ENCODE assay signal across 32 cellular contexts in the genomic region with DNA sequence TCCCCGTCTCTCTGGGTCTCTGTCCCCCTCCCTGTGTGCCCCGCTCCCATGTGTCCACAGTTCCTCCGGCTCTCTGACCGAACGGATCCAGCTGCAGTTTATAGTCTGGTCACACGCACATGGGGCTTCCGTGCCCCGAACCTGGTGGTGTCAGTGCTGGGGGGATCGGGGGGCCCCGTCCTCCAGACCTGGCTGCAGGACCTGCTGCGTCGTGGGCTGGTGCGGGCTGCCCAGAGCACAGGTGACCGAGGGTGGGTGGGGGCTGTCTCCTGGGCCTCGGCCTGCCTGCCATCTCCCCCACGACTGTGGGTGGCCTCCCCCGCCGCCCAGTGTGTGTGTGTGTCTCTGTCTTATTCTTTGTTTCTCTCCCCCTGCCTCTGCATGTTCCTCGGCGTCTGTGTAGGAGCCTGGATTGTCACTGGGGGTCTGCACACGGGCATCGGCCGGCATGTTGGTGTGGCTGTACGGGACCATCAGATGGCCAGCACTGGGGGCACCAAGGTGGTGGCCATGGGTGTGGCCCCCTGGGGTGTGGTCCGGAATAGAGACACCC. TPM values are rescaled to one million over a fixed set of nuclear protein-coding genes. Genes with fewer than 3 reads are reported as not detected.
"Had no signal": no experiment of that assay in that cellular context is flagged by ENCODE, and none has a peak within 500 bp of the region (broad histone marks: within the 10 kb centered on the region; RNA-seq: fewer than 3 reads in every experiment).

No MANE protein-coding gene starts in this region.

- H3K27me3 ChIP-seq: gastroesophageal sphincter, upper lobe of left lung, vagina had no signal

- H3K79me2 ChIP-seq: hepatocyte had no signal

- H2AFZ ChIP-seq: hepatocyte had no signal

- DNase-seq: activated CD4-positive, alpha-beta T cell treated with anti-CD3 and anti-CD28 coated beads, Interleukin-2, amount 10 ng/mL, durations not matched to agents 24 days and 14 days; activated CD4-positive, CD25-positive, alpha-beta regulatory T cell treated with anti-CD3 and anti-CD28 coated beads, Interleukin-2, amount 50 U/mL, for 72 hours; activated CD8-positive, alpha-beta T cell treated with anti-CD3 and anti-CD28 coated beads for 36 hours; activated naive CD4-positive, alpha-beta T cell; activated T-cell treated with anti-CD3 and anti-CD28 coated beads, Interleukin-2, amount 50 U/mL, for 48 hours; cerebellar nuclear complex; dorsolateral prefrontal cortex; effector memory CD4-positive, alpha-beta T cell; erythroblast; islet precursor cell; left cardiac atrium; natural killer cell; retina; stimulated activated CD4-positive, alpha-beta T cell treated with anti-CD3 and anti-CD28 coated beads, Interleukin-12 subunit alpha, Interleukin-12 subunit beta, amount 100 ng/mL, for 4 hours; stimulated activated CD4-positive, alpha-beta T cell treated with anti-CD3 and anti-CD28 coated beads, Interleukin-4, amount 100 ng/mL, for 1 hour; stimulated activated naive CD8-positive, alpha-beta T cell treated with anti-CD3 and anti-CD28 coated beads, Interleukin-15, amount 100 ng/mL, for 72 hours; substantia nigra; T-helper 17 cell; T1000; upper lobe of left lung had no signal

- ATAC-seq: activated CD8-positive, alpha-beta T cell treated with anti-CD3 and anti-CD28 coated beads for 36 hours; activated naive CD4-positive, alpha-beta T cell treated with anti-CD3 and anti-CD28 coated beads, Interleukin-2, amount 50 U/mL, for 72 hours; gastroesophageal sphincter; left cardiac atrium; natural killer cell; sciatic nerve; stimulated activated effector memory CD8-positive, alpha-beta T cell treated with anti-CD3 and anti-CD28 coated beads, Interleukin-12 subunit alpha, Interleukin-12 subunit beta, amount 100 ng/mL, for 72 hours; stimulated activated naive CD8-positive, alpha-beta T cell treated with anti-CD3 and anti-CD28 coated beads, Interleukin-15, amount 100 ng/mL, for 72 hours; T-helper 17 cell had no signal

- H3K4me3 ChIP-seq: coronary artery, dorsolateral prefrontal cortex, gastroesophageal sphincter, hepatocyte, skin epidermis, upper lobe of left lung, vagina had no signal

- H3K9me3 ChIP-seq: gastroesophageal sphincter, upper lobe of left lung, vagina had no signal

- H3K27ac ChIP-seq: coronary artery, dorsolateral prefrontal cortex, hepatocyte, skin epidermis, upper lobe of left lung, vagina had no signal

- H3K4me2 ChIP-seq: hepatocyte had no signal

RNA-seq across cellular contexts. Expression of a gene that starts 12.7 kb away (rescaled TPM):
- total RNA-seq: activated CD4-positive, alpha-beta T cell treated with anti-CD3 and anti-CD28 coated beads, Interleukin-2, amount 10 ng/mL, durations not matched to agents 24 days and 14 days; activated CD8-positive, alpha-beta T cell treated with anti-CD3 and anti-CD28 coated beads for 36 hours; activated naive CD4-positive, alpha-beta T cell treated with anti-CD3 and anti-CD28 coated beads, Interleukin-2, amount 50 U/mL, for 72 hours; activated T-helper 2 cell treated with anti-CD3 and anti-CD28 coated beads, Interferon-gamma antibody, Interleukin-2, Interleukin-4, amounts not matched to agents 10 μg/mL and 5 μg/mL and 100 μg/mL, durations not matched to agents 14 hours and 24 hours and 36 hours; fibroblast of lung; natural killer cell; osteocyte; T-helper 17 cell had no signal

RNA-seq across cellular contexts. Expression of a gene that starts 49.0 kb away (rescaled TPM):
- total RNA-seq: fibroblast of villous mesenchyme, vagina had no signal
